8 cellular contexts compared by ENCODE assay signal in the genomic region with DNA sequence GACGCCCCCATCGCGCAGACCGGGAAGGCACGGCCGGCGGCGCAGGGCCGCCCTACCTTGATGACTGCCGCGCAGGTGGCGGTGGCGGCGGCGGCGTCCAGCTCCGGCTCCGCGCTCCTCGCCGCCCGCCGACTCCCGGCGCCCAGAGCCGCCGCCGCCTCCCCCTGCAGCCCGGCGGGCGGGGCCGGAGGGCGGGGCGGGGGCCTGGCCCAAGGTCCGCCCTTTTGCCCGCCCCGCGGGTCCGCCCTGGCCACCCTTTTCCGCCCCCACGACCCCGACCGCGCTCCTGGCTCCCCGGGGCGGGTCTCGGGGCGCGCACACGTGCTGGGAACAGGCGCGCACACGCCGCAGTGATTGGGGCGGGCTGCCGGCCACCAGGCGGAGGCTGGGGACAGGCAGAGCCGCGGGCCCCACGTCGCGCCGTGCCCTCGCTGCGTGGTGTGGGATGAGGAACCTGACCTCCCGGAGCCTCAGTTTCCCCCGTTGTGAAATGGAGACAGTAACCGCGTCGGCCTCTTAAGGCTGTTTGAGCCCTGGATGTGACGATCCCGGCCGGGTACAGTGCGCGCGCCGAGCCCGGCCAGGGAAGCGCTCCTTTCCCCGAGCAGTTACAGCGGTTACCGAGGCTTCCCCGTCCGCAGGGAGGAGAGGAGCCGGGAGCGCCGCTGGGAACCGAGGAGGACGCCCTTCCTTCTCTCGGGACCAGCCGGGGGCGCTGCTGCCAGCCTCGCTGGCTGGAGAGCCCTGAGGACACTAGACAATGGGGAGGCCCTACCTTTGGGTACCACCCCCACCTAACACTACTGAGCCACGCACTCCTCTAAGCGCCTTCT. TPM values are rescaled to one million over a fixed set of nuclear protein-coding genes. Genes with fewer than 3 reads are reported as not detected.
DNase-seq lines count a peak whose midpoint lies in the region; ATAC-seq and TF ChIP-seq lines count a peak whose summit lies in the region.

A gene with protein sequence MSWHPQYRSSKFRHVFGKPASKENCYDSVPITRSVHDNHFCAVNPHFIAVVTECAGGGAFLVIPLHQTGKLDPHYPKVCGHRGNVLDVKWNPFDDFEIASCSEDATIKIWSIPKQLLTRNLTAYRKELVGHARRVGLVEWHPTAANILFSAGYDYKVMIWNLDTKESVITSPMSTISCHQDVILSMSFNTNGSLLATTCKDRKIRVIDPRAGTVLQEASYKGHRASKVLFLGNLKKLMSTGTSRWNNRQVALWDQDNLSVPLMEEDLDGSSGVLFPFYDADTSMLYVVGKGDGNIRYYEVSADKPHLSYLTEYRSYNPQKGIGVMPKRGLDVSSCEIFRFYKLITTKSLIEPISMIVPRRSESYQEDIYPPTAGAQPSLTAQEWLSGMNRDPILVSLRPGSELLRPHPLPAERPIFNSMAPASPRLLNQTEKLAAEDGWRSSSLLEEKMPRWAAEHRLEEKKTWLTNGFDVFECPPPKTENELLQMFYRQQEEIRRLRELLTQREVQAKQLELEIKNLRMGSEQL (minus strand): TSS at position 135 of the 833 bp plus-strand sequence. CDS start 34,977 bp downstream, outside the sequence.

- H3K27me3 ChIP-seq in HCT116 (ENCODE audit: insufficient read depth, low read length) = no peaks in the 10 kb centered on the region

- TF ChIP-seq POLR2A in HCT116 (IDR thresholded peaks at IDR 0.05; ENCODE audit: borderline replicate concordance, extremely low read depth, insufficient read depth, insufficient read length) = no peak

- RAD21 ChIA-PET in HCT116 (lab: Charles Lee; ENCODE audit: low non-redundant PET in 1 of 2, low total read pairs in 2 of 2, uncharacterized antibody in 2 of 2, unreplicated experiment in 2 of 2) = no interaction called here

- H3K36me3 ChIP-seq in HCT116 (ENCODE audit: control insufficient read depth in 1 of 2, insufficient read depth in 2 of 2, low read length in 2 of 2) = no peaks in the 10 kb centered on the region

- H3K9ac ChIP-seq in HCT116 (ENCODE audit: low read length) = peak within 1 kb of the TSS; percentile 73

- peak; percentile 29 to 42 (median 38); a peak in 5 of 6 replicates for TF ChIP-seq CTCF in HCT116 (IDR thresholded peaks at IDR 0.05 in 2 of 3, conservative IDR thresholded peaks at IDR 0.05 in 1 of 3; ENCODE audit: borderline replicate concordance in 1 of 3, insufficient read depth in 1 of 3, low read depth in 2 of 3, low read length in 2 of 3)
- TF ChIP-seq CTCF in astrocyte of the spinal cord (IDR thresholded peaks at IDR 0.05; ENCODE audit: low read depth, low read length) = peak; percentile 69

- H3K4me3 ChIP-seq in HCT116 (replicated peaks in 1 of 2; ENCODE audit: low read depth in 1 of 2, low read length in 2 of 2) (peak within 1 kb of the TSS; percentile 62 to 77), astrocyte of the spinal cord (ENCODE audit: low read depth, low read length) (peak within 1 kb of the TSS; percentile 59)

- DNase-seq in EH (ENCODE audit: low read depth) (peak; percentile 78), HCT116 (ENCODE audit: low read depth, low spot score) (peak; percentile 33), NCI-H1105 treated with DMSO at 0.1 percent for 48 hours (lab: John Stamatoyannopoulos, UW) (peak; percentile 76), T1000 (lab: John Stamatoyannopoulos, UW) (peak; percentile 57), astrocyte of the spinal cord (ENCODE audit: low read depth, low spot score) (peak; percentile 73), hypothalamus (lab: John Stamatoyannopoulos, UW) (peak in 28 of 51 donors; percentile 3 to 64 (median 44)), sciatic nerve (ENCODE audit: low spot score) (peak; percentile 82)

- H3K4me1 ChIP-seq in HCT116 (ENCODE audit: control insufficient read depth in 1 of 2, insufficient read depth in 2 of 2, low read length in 2 of 2) = peaks cover 0 to 20% of the 10 kb centered on the region in 2 experiments; a peak in 2 of 4 replicates

- H3K9me3 ChIP-seq in HCT116 (ENCODE audit: control insufficient read depth in 1 of 2, insufficient read depth in 1 of 2, low read depth in 1 of 2, low read length in 2 of 2) = no peaks in the 10 kb centered on the region

- ATAC-seq in HCT116 (peak; percentile 81), sciatic nerve (peak; percentile 90), GM21737 (IDR thresholded peaks at IDR 0.05; ENCODE audit: unreplicated experiment) (no peak)

- in situ Hi-C loops in astrocyte of the spinal cord (cut with HindIII; ENCODE audit: low sequenced_read_pairs) = no loop called here

- TF ChIP-seq RAD21 in HCT116 (IDR thresholded peaks at IDR 0.05; ENCODE audit: low read depth) = peak; percentile 43

- peak within 1 kb of the TSS; percentile 54 for H2AFZ ChIP-seq in HCT116 (ENCODE audit: low read depth, low read length, poor library complexity, severe bottlenecking)

- BruUV-seq in HCT116 (replicated peaks; lab: Mats Ljungman, UMichigan) = no TSS peak

- intact Hi-C loops in HCT116 (cut with micrococcal nuclease) (loop anchor here (2.0 kb wide), 1 partner anchor 74 kb away; the partner anchor contains the start of gene TRIM14), sciatic nerve (cut with DNase I) (loop anchor here (10.0 kb wide), 1 partner anchor 62 kb away; the partner anchor contains the start of gene TBC1D2)

- H3K27ac ChIP-seq in HCT116 (ENCODE audit: low read depth, low read length) = peak within 1 kb of the TSS; percentile 47

- no peaks in the 10 kb centered on the region for H3K9me2 ChIP-seq in HCT116 (ENCODE audit: insufficient read depth)

- H3K4me2 ChIP-seq in HCT116 (ENCODE audit: low read length) = peak within 1 kb of the TSS; percentile 98

- CTCF ChIA-PET in HCT116 (lab: Charles Lee) = interaction anchor here (0.9 to 1.0 kb wide), 2 partner anchors 63 to 74 kb away, joined by 3 to 4 read pairs; partner anchors contain the start of gene TBC1D2

- no peaks in the 10 kb centered on the region for H4K20me1 ChIP-seq in HCT116 (ENCODE audit: insufficient read depth)

- POLR2A ChIA-PET in HCT116 (lab: Charles Lee) = no interaction called here

- H3K79me2 ChIP-seq in HCT116 (ENCODE audit: insufficient read depth, low read length) = no peaks in the 10 kb centered on the region

TF ChIP-seq in HCT116, 20 proteins besides CTCF, POLR2A, EP300 and RAD21:
- TF ChIP-seq ZFX (IDR thresholded peaks at IDR 0.05) (no peak), POLR2AphosphoS5 (IDR thresholded peaks at IDR 0.05; ENCODE audit: low read depth, low read length) (peak; percentile 37; the same call in 1 of the 2 replicates), SP1 (IDR thresholded peaks at IDR 0.05; ENCODE audit: low read depth) (no peak), ZNF274 (IDR thresholded peaks at IDR 0.05; ENCODE audit: low read depth, low read length) (no peak), EGR1 (IDR thresholded peaks at IDR 0.05; ENCODE audit: low read depth) (no peak), JUND (IDR thresholded peaks at IDR 0.05) (no peak), CBX3 (IDR thresholded peaks at IDR 0.05; ENCODE audit: low read depth) (no peak; the same call in 1 of the 2 replicates)
- TF ChIP-seq, protein P1, sequence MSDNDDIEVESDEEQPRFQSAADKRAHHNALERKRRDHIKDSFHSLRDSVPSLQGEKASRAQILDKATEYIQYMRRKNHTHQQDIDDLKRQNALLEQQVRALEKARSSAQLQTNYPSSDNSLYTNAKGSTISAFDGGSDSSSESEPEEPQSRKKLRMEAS (IDR thresholded peaks at IDR 0.05) = peak; percentile 71
- TF ChIP-seq, protein P2, sequence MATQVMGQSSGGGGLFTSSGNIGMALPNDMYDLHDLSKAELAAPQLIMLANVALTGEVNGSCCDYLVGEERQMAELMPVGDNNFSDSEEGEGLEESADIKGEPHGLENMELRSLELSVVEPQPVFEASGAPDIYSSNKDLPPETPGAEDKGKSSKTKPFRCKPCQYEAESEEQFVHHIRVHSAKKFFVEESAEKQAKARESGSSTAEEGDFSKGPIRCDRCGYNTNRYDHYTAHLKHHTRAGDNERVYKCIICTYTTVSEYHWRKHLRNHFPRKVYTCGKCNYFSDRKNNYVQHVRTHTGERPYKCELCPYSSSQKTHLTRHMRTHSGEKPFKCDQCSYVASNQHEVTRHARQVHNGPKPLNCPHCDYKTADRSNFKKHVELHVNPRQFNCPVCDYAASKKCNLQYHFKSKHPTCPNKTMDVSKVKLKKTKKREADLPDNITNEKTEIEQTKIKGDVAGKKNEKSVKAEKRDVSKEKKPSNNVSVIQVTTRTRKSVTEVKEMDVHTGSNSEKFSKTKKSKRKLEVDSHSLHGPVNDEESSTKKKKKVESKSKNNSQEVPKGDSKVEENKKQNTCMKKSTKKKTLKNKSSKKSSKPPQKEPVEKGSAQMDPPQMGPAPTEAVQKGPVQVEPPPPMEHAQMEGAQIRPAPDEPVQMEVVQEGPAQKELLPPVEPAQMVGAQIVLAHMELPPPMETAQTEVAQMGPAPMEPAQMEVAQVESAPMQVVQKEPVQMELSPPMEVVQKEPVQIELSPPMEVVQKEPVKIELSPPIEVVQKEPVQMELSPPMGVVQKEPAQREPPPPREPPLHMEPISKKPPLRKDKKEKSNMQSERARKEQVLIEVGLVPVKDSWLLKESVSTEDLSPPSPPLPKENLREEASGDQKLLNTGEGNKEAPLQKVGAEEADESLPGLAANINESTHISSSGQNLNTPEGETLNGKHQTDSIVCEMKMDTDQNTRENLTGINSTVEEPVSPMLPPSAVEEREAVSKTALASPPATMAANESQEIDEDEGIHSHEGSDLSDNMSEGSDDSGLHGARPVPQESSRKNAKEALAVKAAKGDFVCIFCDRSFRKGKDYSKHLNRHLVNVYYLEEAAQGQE (IDR thresholded peaks at IDR 0.05; ENCODE audit: low read depth) = no peak
- TF ChIP-seq, protein P3, sequence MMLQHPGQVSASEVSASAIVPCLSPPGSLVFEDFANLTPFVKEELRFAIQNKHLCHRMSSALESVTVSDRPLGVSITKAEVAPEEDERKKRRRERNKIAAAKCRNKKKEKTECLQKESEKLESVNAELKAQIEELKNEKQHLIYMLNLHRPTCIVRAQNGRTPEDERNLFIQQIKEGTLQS (IDR thresholded peaks at IDR 0.05) = no peak

RNA-seq across cellular contexts. Expression of the gene that starts here (rescaled TPM):
- 5.7 TPM for total RNA-seq in HCT116 (2021; ENCODE audit: unreplicated experiment)
- 6.3 and 6.9 TPM in 2 replicates for polyA plus RNA-seq in HCT116 (2012)
- total RNA-seq in sciatic nerve = 3.7 TPM
